ENCODE assay signal across 26 cellular contexts in the genomic region with DNA sequence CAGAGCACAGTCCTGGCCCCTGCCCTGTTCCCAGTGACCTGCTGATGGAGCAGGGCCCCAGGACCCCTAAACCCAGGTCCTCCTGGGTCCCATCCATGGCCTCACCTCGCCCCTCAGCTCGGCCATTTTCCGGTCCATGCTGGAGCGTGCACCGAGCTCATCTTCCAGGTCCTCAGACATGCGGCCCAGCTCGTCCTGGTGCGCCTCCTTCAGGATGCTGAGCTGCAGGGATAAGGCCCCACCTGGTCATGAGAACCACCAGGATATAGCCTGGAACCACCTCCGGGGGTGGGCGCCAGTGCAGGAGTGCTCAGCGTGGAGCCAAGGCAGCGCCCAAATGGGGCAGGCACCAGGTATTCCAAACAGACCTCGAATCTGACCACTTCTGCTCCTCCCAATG. TPM values are rescaled to one million over a fixed set of nuclear protein-coding genes. Genes with fewer than 3 reads are reported as not detected.
"Had no signal": no experiment of that assay in that cellular context is flagged by ENCODE, and none has a peak within 500 bp of the region (broad histone marks: within the 10 kb centered on the region; RNA-seq: fewer than 3 reads in every experiment).

No MANE protein-coding gene starts in this region.

- H3K27ac ChIP-seq: heart left ventricle, lower lobe of right lung, stomach, suprapubic skin, tibial nerve, uterus had no signal

- H3K4me3 Mint-ChIP-seq: activated CD4-positive, alpha-beta T cell treated with anti-CD3 and anti-CD28 coated beads, Interleukin-2, amount 10 ng/mL, durations not matched to agents 24 days and 14 days; activated CD8-positive, alpha-beta memory T cell treated with anti-CD3 and anti-CD28 coated beads, Interleukin-2, amount 10 ng/mL, durations not matched to agents 7 days and 5 days; activated CD8-positive, alpha-beta T cell treated with anti-CD3 and anti-CD28 coated beads for 36 hours; nephron progenitor cell; stimulated activated memory B cell treated with anti-CD40 and anti-IgM and Interleukin-4, amounts not matched to agents 10 μg/mL and 1 μg/mL and 100 μg/mL, for 72 hours; T-helper 17 cell had no signal

- H3K27me3 ChIP-seq: stomach, suprapubic skin, tibial nerve, uterus had no signal

- H3K9me3 Mint-ChIP-seq: activated CD4-positive, alpha-beta T cell treated with anti-CD3 and anti-CD28 coated beads, Interleukin-2, amount 10 ng/mL, durations not matched to agents 24 days and 14 days; activated CD8-positive, alpha-beta T cell treated with anti-CD3 and anti-CD28 coated beads for 36 hours; activated naive CD4-positive, alpha-beta T cell treated with anti-CD3 and anti-CD28 coated beads, Interleukin-2, amount 50 U/mL, for 72 hours; nephron progenitor cell; stimulated activated memory B cell treated with anti-CD40 and anti-IgM and Interleukin-4, amounts not matched to agents 10 μg/mL and 1 μg/mL and 100 μg/mL, for 72 hours had no signal

- H3K27me3 Mint-ChIP-seq: activated CD4-positive, alpha-beta T cell treated with anti-CD3 and anti-CD28 coated beads, Interleukin-2, amount 10 ng/mL, durations not matched to agents 24 days and 14 days; activated CD8-positive, alpha-beta memory T cell treated with anti-CD3 and anti-CD28 coated beads, Interleukin-2, amount 10 ng/mL, durations not matched to agents 7 days and 5 days; activated CD8-positive, alpha-beta T cell treated with anti-CD3 and anti-CD28 coated beads for 36 hours; stimulated activated memory B cell treated with anti-CD40 and anti-IgM and Interleukin-4, amounts not matched to agents 10 μg/mL and 1 μg/mL and 100 μg/mL, for 72 hours; T-helper 17 cell had no signal

- H3K36me3 ChIP-seq: uterus had no signal

- H3K27ac Mint-ChIP-seq: activated CD4-positive, alpha-beta T cell treated with anti-CD3 and anti-CD28 coated beads, Interleukin-2, amount 10 ng/mL, durations not matched to agents 24 days and 14 days; activated CD8-positive, alpha-beta T cell treated with anti-CD3 and anti-CD28 coated beads for 36 hours; nephron progenitor cell; stimulated activated memory B cell treated with anti-CD40 and anti-IgM and Interleukin-4, amounts not matched to agents 10 μg/mL and 1 μg/mL and 100 μg/mL, for 72 hours; T-helper 17 cell had no signal

- FAIRE-seq: bronchial epithelial cell, kidney, small intestine had no signal

- H3K36me3 Mint-ChIP-seq: activated naive CD4-positive, alpha-beta T cell treated with anti-CD3 and anti-CD28 coated beads, Interleukin-2, amount 50 U/mL, for 72 hours had no signal

- ATAC-seq: activated CD4-positive, CD25-positive, alpha-beta regulatory T cell treated with anti-CD3 and anti-CD28 coated beads, Interleukin-2, amount 50 U/mL, for 24 hours; activated CD8-positive, alpha-beta memory T cell treated with anti-CD3 and anti-CD28 coated beads, Interleukin-2, amount 10 ng/mL, durations not matched to agents 7 days and 5 days; activated CD8-positive, alpha-beta T cell treated with anti-CD3 and anti-CD28 coated beads for 36 hours; activated naive CD4-positive, alpha-beta T cell treated with anti-CD3 and anti-CD28 coated beads, Interleukin-2, amount 50 U/mL, for 72 hours; heart left ventricle; lower lobe of right lung; sciatic nerve; stimulated activated memory B cell treated with anti-CD40 and anti-IgM and Interleukin-4, amounts not matched to agents 10 μg/mL and 1 μg/mL and 100 μg/mL, for 72 hours; T-helper 17 cell had no signal

- DNase-seq: activated CD4-positive, alpha-beta T cell treated with anti-CD3 and anti-CD28 coated beads, Interleukin-2, amount 10 ng/mL, durations not matched to agents 24 days and 14 days; activated CD8-positive, alpha-beta memory T cell treated with anti-CD3 and anti-CD28 coated beads, Interleukin-2, amount 10 ng/mL, durations not matched to agents 7 days and 5 days; activated CD8-positive, alpha-beta T cell treated with anti-CD3 and anti-CD28 coated beads for 36 hours; activated T-cell treated with anti-CD3 and anti-CD28 coated beads for 4 hours; cortex of kidney; kidney; lower lobe of right lung; mesendoderm; mucosa of descending colon; nephron progenitor cell; nucleus accumbens; posterior cingulate gyrus; stimulated activated CD4-positive, alpha-beta T cell treated with anti-CD3 and anti-CD28 coated beads, Interleukin-2, amount 100 ng/mL, for 24 hours; stomach; T-helper 17 cell; uterus had no signal

- H3K9me3 ChIP-seq: heart left ventricle, lower lobe of right lung, mucosa of descending colon, stomach, suprapubic skin, tibial nerve, uterus had no signal

- H3K4me3 ChIP-seq: heart left ventricle, lower lobe of right lung, mucosa of descending colon, stomach, suprapubic skin, tibial nerve, uterus had no signal

RNA-seq across cellular contexts. Expression of a gene that starts 23.9 kb away (rescaled TPM):
- total RNA-seq: bronchial epithelial cell, fibroblast of villous mesenchyme had no signal
